In genomic region chr2:148538375-148538774, GRCh38 we compare ENCODE assay signal across 19 cellular contexts.
DNase-seq lines count a peak whose midpoint lies in the region; ATAC-seq and TF ChIP-seq lines count a peak whose summit lies in the region.
"Had no signal": no experiment of that assay in that cellular context is flagged by ENCODE, and none has a peak within 500 bp of the region (broad histone marks: within the 10 kb centered on the region; RNA-seq: fewer than 3 reads in every experiment).

No MANE protein-coding gene starts in this region.

- no peak overlapping the region for H3K4me3 Mint-ChIP-seq in activated CD4-positive, alpha-beta memory T cell treated with anti-CD3 and anti-CD28 coated beads for 36 hours
- H3K4me3 Mint-ChIP-seq in activated CD4-positive, alpha-beta memory T cell treated with anti-CD3 and anti-CD28 coated beads, Interleukin-2, amount 10 ng/mL, durations not matched to agents 7 days and 5 days: no peak overlapping the region
- no peak overlapping the region for H3K4me3 Mint-ChIP-seq in CD4-positive, alpha-beta T cell
- no peak overlapping the region for H3K4me3 Mint-ChIP-seq in activated T-helper 17 cell treated with anti-CD3 and anti-CD28 coated beads, Interleukin-2, amount 50 U/mL, for 72 hours

- H3K4me3 ChIP-seq in LNCaP clone FGC (ENCODE audit: low read depth, low read length) (no peak overlapping the region), prostate gland (no peak overlapping the region)
- H3K4me3 ChIP-seq: HAP-1 had no signal

- intact Hi-C loops in activated CD4-positive, alpha-beta memory T cell treated with anti-CD3 and anti-CD28 coated beads for 36 hours (cut with micrococcal nuclease): no loop called here
- intact Hi-C loops in CD4-positive, alpha-beta T cell (cut with DNase I, micrococcal nuclease): loop anchor here in 1 of 2 experiments (10.0 kb wide), 1 partner anchor 694 kb away; the partner anchor contains the start of gene ACVR2A
- intact Hi-C loops in prostate gland (cut with DNase I): no loop called here

- H3K4me1 ChIP-seq in prostate gland (replicated peaks): no peaks in the 10 kb centered on the region
- H3K4me1 ChIP-seq: HAP-1 had no signal

- H3K27me3 ChIP-seq in CD4-positive, alpha-beta T cell (ENCODE audit: control insufficient read depth, insufficient read depth, low read length): no peaks in the 10 kb centered on the region
- H3K27me3 ChIP-seq in prostate gland (replicated peaks; ENCODE audit: insufficient read depth): no peaks in the 10 kb centered on the region

- H3K4me1 Mint-ChIP-seq in activated CD4-positive, alpha-beta memory T cell treated with anti-CD3 and anti-CD28 coated beads for 36 hours (ENCODE audit: low read depth): peaks cover 36% of the 10 kb centered on the region
- H3K4me1 Mint-ChIP-seq in activated CD4-positive, alpha-beta memory T cell treated with anti-CD3 and anti-CD28 coated beads, Interleukin-2, amount 10 ng/mL, durations not matched to agents 7 days and 5 days: peaks cover 16% of the 10 kb centered on the region
- peaks cover 58% of the 10 kb centered on the region for H3K4me1 Mint-ChIP-seq in CD4-positive, alpha-beta T cell (ENCODE audit: low read depth)
- peaks cover 33% of the 10 kb centered on the region for H3K4me1 Mint-ChIP-seq in activated T-helper 17 cell treated with anti-CD3 and anti-CD28 coated beads, Interleukin-2, amount 50 U/mL, for 72 hours

- H3K36me3 Mint-ChIP-seq in activated CD4-positive, alpha-beta memory T cell treated with anti-CD3 and anti-CD28 coated beads for 36 hours: no peaks in the 10 kb centered on the region
- peaks cover 3% of the 10 kb centered on the region for H3K36me3 Mint-ChIP-seq in activated CD4-positive, alpha-beta memory T cell treated with anti-CD3 and anti-CD28 coated beads, Interleukin-2, amount 10 ng/mL, durations not matched to agents 7 days and 5 days (ENCODE audit: low read depth)
- no peaks in the 10 kb centered on the region for H3K36me3 Mint-ChIP-seq in CD4-positive, alpha-beta T cell (ENCODE audit: low read depth)
- H3K36me3 Mint-ChIP-seq in activated T-helper 17 cell treated with anti-CD3 and anti-CD28 coated beads, Interleukin-2, amount 50 U/mL, for 72 hours (ENCODE audit: low read depth): no peaks in the 10 kb centered on the region

- ATAC-seq in CD4-positive, alpha-beta T cell (ENCODE audit: poor library complexity): no peak
- ATAC-seq in activated T-helper 17 cell treated with anti-CD3 and anti-CD28 coated beads, Interleukin-2, amount 50 U/mL, for 72 hours (replicated peaks): no peak
- ATAC-seq in GM18498 (IDR thresholded peaks at IDR 0.05; ENCODE audit: unreplicated experiment): no peak
- no peak for ATAC-seq in esophagus mucosa

- CTCF ChIA-PET in activated CD4-positive, alpha-beta memory T cell treated with anti-CD3 and anti-CD28 coated beads for 36 hours (lab: Charles Lee): interaction anchor here (1.3 to 3.4 kb wide), 3 partner anchors 10 to 135 kb away, joined by 3 to 11 read pairs (median 5); no protein-coding TSS in a partner anchor
- CTCF ChIA-PET in activated CD4-positive, alpha-beta memory T cell treated with anti-CD3 and anti-CD28 coated beads, Interleukin-2, amount 10 ng/mL, durations not matched to agents 7 days and 5 days (lab: Charles Lee): interaction anchor here (1.4 to 2.2 kb wide), 2 partner anchors 10 to 15 kb away, joined by 7 to 8 read pairs; no protein-coding TSS in a partner anchor
- CTCF ChIA-PET in CD4-positive, alpha-beta T cell (lab: Charles Lee): no interaction called here

- H3K9me3 Mint-ChIP-seq in activated CD4-positive, alpha-beta memory T cell treated with anti-CD3 and anti-CD28 coated beads for 36 hours: no peaks in the 10 kb centered on the region
- no peaks in the 10 kb centered on the region for H3K9me3 Mint-ChIP-seq in activated CD4-positive, alpha-beta memory T cell treated with anti-CD3 and anti-CD28 coated beads, Interleukin-2, amount 10 ng/mL, durations not matched to agents 7 days and 5 days
- H3K9me3 Mint-ChIP-seq in CD4-positive, alpha-beta T cell: no peaks in the 10 kb centered on the region
- no peaks in the 10 kb centered on the region for H3K9me3 Mint-ChIP-seq in activated T-helper 17 cell treated with anti-CD3 and anti-CD28 coated beads, Interleukin-2, amount 50 U/mL, for 72 hours

- TF ChIP-seq CTCF in CD4-positive, alpha-beta T cell (IDR thresholded peaks at IDR 0.05): no peak
- TF ChIP-seq CTCF in LNCaP clone FGC (IDR thresholded peaks at IDR 0.05; ENCODE audit: control insufficient read depth, extremely low read depth, insufficient read depth): 0 out of 2 replicates have a peak, but pooled peaks have one; percentile 0
- TF ChIP-seq CTCF in prostate gland (IDR thresholded peaks at IDR 0.05): no peak

- no peaks in the 10 kb centered on the region for H3K27me3 Mint-ChIP-seq in activated CD4-positive, alpha-beta memory T cell treated with anti-CD3 and anti-CD28 coated beads for 36 hours
- H3K27me3 Mint-ChIP-seq in activated CD4-positive, alpha-beta memory T cell treated with anti-CD3 and anti-CD28 coated beads, Interleukin-2, amount 10 ng/mL, durations not matched to agents 7 days and 5 days: no peaks in the 10 kb centered on the region
- H3K27me3 Mint-ChIP-seq in CD4-positive, alpha-beta T cell: no peaks in the 10 kb centered on the region
- no peaks in the 10 kb centered on the region for H3K27me3 Mint-ChIP-seq in activated T-helper 17 cell treated with anti-CD3 and anti-CD28 coated beads, Interleukin-2, amount 50 U/mL, for 72 hours

- DNase-seq in activated CD4-positive, alpha-beta memory T cell treated with anti-CD3 and anti-CD28 coated beads for 36 hours: no peak
- DNase-seq in activated CD4-positive, alpha-beta memory T cell treated with anti-CD3 and anti-CD28 coated beads, Interleukin-2, amount 10 ng/mL, durations not matched to agents 7 days and 5 days: no peak
- DNase-seq in CD4-positive, alpha-beta T cell: no peak
- no peak for DNase-seq in LNCaP clone FGC (ENCODE audit: low read depth)
- no peak for DNase-seq in prostate gland (ENCODE audit: low spot score)
- DNase-seq: COR-L47; EL; Kasumi-1; NCI-H1105 treated with DMSO at 0.1 percent for 48 hours; NCI-H1694 treated with DMSO at 0.1 percent for 48 hours; NCI-H226; NCI-H526; NK-92 treated with Interleukin-12 subunit alpha and Interleukin-12 subunit beta, amount 100 ng/mL, for 24 hours; SHP77 treated with DMSO at 0.1 percent for 48 hours had no signal

- no peak for TF ChIP-seq POLR2A in prostate gland (IDR thresholded peaks at IDR 0.05)

- H3K9me3 ChIP-seq in CD4-positive, alpha-beta T cell (ENCODE audit: control insufficient read depth, low read length): no peaks in the 10 kb centered on the region
- no peaks in the 10 kb centered on the region for H3K9me3 ChIP-seq in prostate gland
- H3K9me3 ChIP-seq: HAP-1 had no signal

- peak overlapping the region; percentile 26 for H3K27ac Mint-ChIP-seq in activated CD4-positive, alpha-beta memory T cell treated with anti-CD3 and anti-CD28 coated beads for 36 hours
- H3K27ac Mint-ChIP-seq in activated CD4-positive, alpha-beta memory T cell treated with anti-CD3 and anti-CD28 coated beads, Interleukin-2, amount 10 ng/mL, durations not matched to agents 7 days and 5 days: no peak overlapping the region
- peak overlapping the region; percentile 74 for H3K27ac Mint-ChIP-seq in CD4-positive, alpha-beta T cell
- peak overlapping the region; percentile 76 for H3K27ac Mint-ChIP-seq in activated T-helper 17 cell treated with anti-CD3 and anti-CD28 coated beads, Interleukin-2, amount 50 U/mL, for 72 hours

- 78% methylated on average over 1 of the region's 1 CpG for WGBS in prostate gland

- POLR2A ChIA-PET in activated CD4-positive, alpha-beta memory T cell treated with anti-CD3 and anti-CD28 coated beads for 36 hours (lab: Charles Lee): interaction anchor here (0.7 to 2.9 kb wide), 2 partner anchors 14 to 108 kb away, joined by 3 to 7 read pairs; no protein-coding TSS in a partner anchor
- POLR2A ChIA-PET in activated CD4-positive, alpha-beta memory T cell treated with anti-CD3 and anti-CD28 coated beads, Interleukin-2, amount 10 ng/mL, durations not matched to agents 7 days and 5 days (lab: Charles Lee): interaction anchor here (0.8 to 2.6 kb wide), 2 partner anchors 10 to 15 kb away, joined by 4 to 15 read pairs; no protein-coding TSS in a partner anchor
- POLR2A ChIA-PET in CD4-positive, alpha-beta T cell (lab: Charles Lee): interaction anchor here (0.7 to 4.6 kb wide), 6 partner anchors 10 to 518 kb away, joined by 3 to 39 read pairs (median 4); partner anchors contain the start of genes EPC2, MBD5 and ORC4

- H3K27ac ChIP-seq in CD4-positive, alpha-beta T cell (ENCODE audit: low read depth, low read length): no peak overlapping the region
- no peak overlapping the region for H3K27ac ChIP-seq in prostate gland
- H3K27ac ChIP-seq: C4-2B had no signal

- no peaks in the 10 kb centered on the region for H3K36me3 ChIP-seq in prostate gland
- H3K36me3 ChIP-seq: HAP-1 had no signal
